In genomic region chr9:93560991-93561390, GRCh38 we compare ENCODE assay signal across 33 cellular contexts.
"Had no signal": no experiment of that assay in that cellular context is flagged by ENCODE, and none has a peak within 500 bp of the region (broad histone marks: within the 10 kb centered on the region; RNA-seq: fewer than 3 reads in every experiment).

No MANE protein-coding gene starts in this region.

- H3K4me3 ChIP-seq: MG63 had no signal

- DNase-seq: Karpas-422, Kasumi-1, KG1, MG63, MM.1S, MV-4-11, NCI-H1048, NCI-H1092, NCI-H1092 treated with DMSO at 0.1 percent for 48 hours, NCI-H1105, NCI-H1105 treated with DMSO at 0.1 percent for 48 hours, NCI-H1417, NCI-H1417 treated with DMSO at 0.1 percent for 48 hours, NCI-H1436, NCI-H1436 treated with DMSO at 0.1 percent for 48 hours, NCI-H146, NCI-H1694, NCI-H1694 treated with DMSO at 0.1 percent for 48 hours, NCI-H187, NCI-H187 treated with DMSO at 0.1 percent for 48 hours, NCI-H1930, NCI-H2029, NCI-H2029 treated with DMSO at 0.1 percent for 48 hours, NCI-H2081, NCI-H2081 treated with DMSO at 0.1 percent for 48 hours, NCI-H2107, NCI-H2171, NCI-H2227 treated with DMSO at 0.1 percent for 48 hours, NCI-H226, NCI-H345, NCI-H446, NCI-H446 treated with DMSO at 0.1 percent for 48 hours, NCI-H510A had no signal

- H3K27me3 ChIP-seq: MG63 had no signal
